1 cellular context compared by ENCODE assay signal in the genomic region with DNA sequence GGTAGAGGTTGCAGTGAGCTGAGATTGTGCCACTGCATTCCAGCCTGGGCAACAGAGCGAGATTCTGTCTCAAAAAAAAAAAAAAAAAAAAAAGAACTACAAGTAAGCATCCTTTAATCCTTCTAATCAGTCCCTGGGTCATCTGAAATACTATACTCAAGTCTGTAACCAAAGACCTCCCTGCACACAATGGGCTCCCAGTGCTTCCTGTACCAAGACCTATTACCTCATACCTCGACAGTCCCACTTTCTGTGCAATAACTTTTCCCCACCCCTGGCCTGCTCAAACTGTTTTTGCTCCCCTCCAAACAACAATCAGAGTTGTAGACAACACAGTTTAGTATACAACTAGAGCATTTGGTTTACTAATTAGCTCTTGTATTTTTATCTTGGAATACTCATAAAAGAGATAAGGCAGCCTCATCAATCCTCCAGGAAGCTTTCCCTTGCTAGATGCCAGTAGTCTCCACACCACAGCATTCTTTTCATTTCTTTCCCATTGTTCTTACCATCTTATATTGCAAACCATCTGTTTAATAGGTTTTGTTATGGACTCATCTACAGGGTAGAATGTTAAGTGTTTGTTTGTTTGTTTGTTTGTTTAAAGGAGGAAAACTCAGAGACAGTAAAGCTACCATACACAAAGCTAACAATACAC.
TF ChIP-seq lines count a peak whose summit lies in the region.

No MANE protein-coding gene starts in this region.

TF ChIP-seq in K562, 482 proteins besides CTCF, POLR2A, EP300 and RAD21:
- no peak for TF ChIP-seq NR4A1 (CRISPR knock-in tag; IDR thresholded peaks at IDR 0.05)
- TF ChIP-seq NR4A1 (tag; IDR thresholded peaks at IDR 0.05) = no peak
- 0 out of 2 replicates have a peak, but pooled peaks have one; percentile 7 for TF ChIP-seq STAT5B (CRISPR knock-in tag; IDR thresholded peaks at IDR 0.05)
